In the genomic region with DNA sequence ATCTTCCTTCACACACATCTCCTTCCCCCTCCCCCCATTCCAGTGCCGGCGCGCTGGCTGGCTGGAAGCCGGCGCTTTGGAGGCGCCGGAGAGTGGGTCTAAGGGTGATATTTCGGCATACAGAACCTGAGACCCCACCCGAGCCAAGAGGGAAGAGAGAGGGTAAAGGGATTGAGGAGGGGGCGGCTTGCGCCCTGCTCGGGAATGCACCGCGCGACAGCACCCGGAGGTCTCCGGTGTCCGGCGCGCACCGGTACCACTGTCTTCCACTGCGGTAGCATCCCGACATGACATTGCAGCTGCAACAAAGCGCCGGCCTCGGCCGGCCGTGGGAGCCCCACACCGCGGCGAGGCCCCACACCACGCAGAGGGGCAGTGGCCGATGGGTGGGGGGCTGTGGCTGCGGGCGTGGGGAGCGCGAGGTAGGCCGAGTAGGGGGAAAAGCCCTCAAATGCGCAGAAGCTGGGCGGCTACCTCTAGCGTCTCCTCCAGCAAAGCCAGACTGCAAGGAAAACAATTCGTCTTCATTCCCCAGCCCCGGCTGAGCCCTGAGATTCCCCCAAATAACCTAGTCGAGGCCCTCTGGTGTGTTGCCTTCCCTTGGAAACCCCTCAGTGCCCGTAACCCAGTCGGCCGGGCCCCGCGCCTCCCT, we compare ENCODE assay signal across 8 cellular contexts. TPM values are rescaled to one million over a fixed set of nuclear protein-coding genes. Genes with fewer than 3 reads are reported as not detected.
A peak's percentile ranks its signal among the peaks of the same experiment; 100 is the strongest.
DNase-seq lines count a peak whose midpoint lies in the region; ATAC-seq and TF ChIP-seq lines count a peak whose summit lies in the region.

No MANE protein-coding gene starts in this region.

- H3K36me3 Mint-ChIP-seq in activated CD4-positive, alpha-beta T cell treated with anti-CD3 and anti-CD28 coated beads, Interleukin-2, amount 10 ng/mL, durations not matched to agents 24 days and 14 days (ENCODE audit: low read depth) = no peaks in the 10 kb centered on the region

- CTCF ChIA-PET in Panc1 (lab: Charles Lee) = interaction anchor here (0.6 to 1.4 kb wide), 3 partner anchors 73 to 386 kb away, joined by 3 to 7 read pairs (median 5); no protein-coding TSS in a partner anchor

- H3K9me3 ChIP-seq in Panc1 (ENCODE audit: control insufficient read depth, insufficient read depth, low read depth, low read length) = no peaks in the 10 kb centered on the region
- H3K9me3 ChIP-seq in duodenal mucosa (ENCODE audit: control insufficient read depth in 1 of 2, low read length in 2 of 2) = no peaks in the 10 kb centered on the region
- no peaks in the 10 kb centered on the region for H3K9me3 ChIP-seq in tibial artery

- peaks cover 9% of the 10 kb centered on the region for H3K4me1 Mint-ChIP-seq in activated CD4-positive, alpha-beta T cell treated with anti-CD3 and anti-CD28 coated beads, Interleukin-2, amount 10 ng/mL, durations not matched to agents 24 days and 14 days

- peaks cover 61% of the 10 kb centered on the region for H3K27me3 Mint-ChIP-seq in activated CD4-positive, alpha-beta T cell treated with anti-CD3 and anti-CD28 coated beads, Interleukin-2, amount 10 ng/mL, durations not matched to agents 24 days and 14 days

- no TSS peak for BruUV-seq in Panc1 (replicated peaks; lab: Mats Ljungman, UMichigan)

- TF ChIP-seq CTCF in Panc1 (IDR thresholded peaks at IDR 0.05) = no peak
- TF ChIP-seq CTCF in tibial artery (IDR thresholded peaks at IDR 0.05) = no peak

- intact Hi-C loops in activated CD4-positive, alpha-beta T cell treated with anti-CD3 and anti-CD28 coated beads, Interleukin-2, amount 10 ng/mL, durations not matched to agents 24 days and 14 days (cut with micrococcal nuclease) = loop anchor here (1.0 kb wide), 1 partner anchor 211 kb away; no protein-coding TSS in a partner anchor
- intact Hi-C loops in Panc1 (cut with micrococcal nuclease; ENCODE audit: unreplicated experiment) = no loop called here
- intact Hi-C loops in tibial artery (cut with DNase I; ENCODE audit: low total_unique reads) = no loop called here

- DNase-seq in activated CD4-positive, alpha-beta T cell treated with anti-CD3 and anti-CD28 coated beads, Interleukin-2, amount 10 ng/mL, durations not matched to agents 24 days and 14 days = peak; percentile 62
- DNase-seq in activated CD4-positive, alpha-beta T cell treated with anti-CD3 and anti-CD28 coated beads, Interleukin-2, amount 50 U/mL, for 4 hours = no peak
- no peak for DNase-seq in Panc1 (ENCODE audit: low read depth, low spot score)
- DNase-seq in lung microvascular endothelial cell (ENCODE audit: low read depth in 2 of 2) = peak; percentile 41 to 53
- DNase-seq in tibial artery = no peak

- ATAC-seq in HG02678 (IDR thresholded peaks at IDR 0.05; ENCODE audit: unreplicated experiment) (peak; percentile 15), Panc1 (peak; percentile 12; the same call in 1 of the 2 replicates), GM18861 (IDR thresholded peaks at IDR 0.05; ENCODE audit: unreplicated experiment) (no peak)

- in situ Hi-C loops in Panc1 (cut with HindIII; ENCODE audit: low pct_unique_long_range_greater_than_20kb, low sequenced_read_pairs) = no loop called here

- H3K9me3 Mint-ChIP-seq in activated CD4-positive, alpha-beta T cell treated with anti-CD3 and anti-CD28 coated beads, Interleukin-2, amount 10 ng/mL, durations not matched to agents 24 days and 14 days = no peaks in the 10 kb centered on the region

- POLR2A ChIA-PET in Panc1 (lab: Charles Lee) = interaction anchor here (0.7 kb wide), 1 partner anchor 1690 kb away, joined by 3 read pairs; no protein-coding TSS in a partner anchor

- H3K27ac ChIP-seq in Panc1 (ENCODE audit: low read length) (peak overlapping the region; percentile 71), duodenal mucosa (ENCODE audit: low read depth, low read length) (peak overlapping the region; percentile 58), tibial artery (no peak overlapping the region)

- H3K36me3 ChIP-seq in Panc1 (ENCODE audit: control insufficient read depth, insufficient read depth, low read length) (peaks cover 4% of the 10 kb centered on the region; the same call in 1 of the 2 replicates), duodenal mucosa (ENCODE audit: control insufficient read depth in 1 of 2, insufficient read depth in 2 of 2, low read length in 2 of 2) (no peaks in the 10 kb centered on the region), tibial artery (no peaks in the 10 kb centered on the region)

- no peak overlapping the region for H3K27ac Mint-ChIP-seq in activated CD4-positive, alpha-beta T cell treated with anti-CD3 and anti-CD28 coated beads, Interleukin-2, amount 10 ng/mL, durations not matched to agents 24 days and 14 days

- H3K27me3 ChIP-seq in Panc1 (ENCODE audit: control insufficient read depth, insufficient read depth, low read length) (no peaks in the 10 kb centered on the region), duodenal mucosa (ENCODE audit: control insufficient read depth in 1 of 2, insufficient read depth in 2 of 2, low read length in 2 of 2) (peaks cover 6 to 9% of the 10 kb centered on the region in 2 donors), tibial artery (peaks cover 0 to 29% of the 10 kb centered on the region in 2 donors)

- H3K9ac ChIP-seq in duodenal mucosa (ENCODE audit: low read depth in 1 of 2, low read length in 2 of 2) = peak overlapping the region; percentile 57 to 76

- H3K4me3 Mint-ChIP-seq in activated CD4-positive, alpha-beta T cell treated with anti-CD3 and anti-CD28 coated beads, Interleukin-2, amount 10 ng/mL, durations not matched to agents 24 days and 14 days = peak overlapping the region; percentile 64

- peak overlapping the region; percentile 67 to 88 for H3K4me3 ChIP-seq in Panc1 (ENCODE audit: low read depth in 2 of 2, low read length in 2 of 2)
- H3K4me3 ChIP-seq in duodenal mucosa (ENCODE audit: low read depth in 1 of 2, low read length in 2 of 2) = peak overlapping the region; percentile 78
- H3K4me3 ChIP-seq in tibial artery = peak overlapping the region; percentile 50 to 65

- H3K4me1 ChIP-seq in Panc1 (ENCODE audit: control insufficient read depth, insufficient read depth, low read length) (peaks cover 35% of the 10 kb centered on the region), duodenal mucosa (ENCODE audit: control insufficient read depth in 1 of 2, insufficient read depth in 2 of 2, low read length in 2 of 2) (peaks cover 9 to 11% of the 10 kb centered on the region in 2 donors), tibial artery (peaks cover 0 to 19% (median 12%) of the 10 kb centered on the region in 4 donors)

RNA-seq across cellular contexts. Expression of gene TNFRSF21, which starts 0.9 kb away (rescaled TPM):
- 3.8 and 4.2 TPM in 2 replicates for total RNA-seq in activated CD4-positive, alpha-beta T cell treated with anti-CD3 and anti-CD28 coated beads, Interleukin-2, amount 10 ng/mL, durations not matched to agents 24 days and 14 days
- total RNA-seq in Panc1 (2021; ENCODE audit: unreplicated experiment) (76.0 TPM), lung microvascular endothelial cell (49.6 and 51.9 TPM in 2 replicates)
- 53.8 TPM for polyA plus RNA-seq in Panc1 (2012; ENCODE audit: insufficient read length)

Comparison
In these comparisons a context has a peak if more than half of its experiments do, and no peak if none do; other contexts are left out.
1. DNase-seq: peak in activated CD4-positive, alpha-beta T cell treated with anti-CD3 and anti-CD28 coated beads, Interleukin-2, amount 10 ng/mL, durations not matched to agents 24 days and 14 days (single experiment) and lung microvascular endothelial cell (2 of 2); none in activated CD4-positive, alpha-beta T cell treated with anti-CD3 and anti-CD28 coated beads, Interleukin-2, amount 50 U/mL, for 4 hours (0 of 2), Panc1 (single experiment) and tibial artery (0 of 2).
2. H3K27ac ChIP-seq: peak in Panc1 (single experiment) and duodenal mucosa (single experiment); none in tibial artery (0 of 2).
3. Peak in every context shown above with its lines, with median percentiles within 50 percentile points of each other: H3K4me3 ChIP-seq.